Comparison of ENCODE assay signal across 23 cellular contexts in the genomic region with DNA sequence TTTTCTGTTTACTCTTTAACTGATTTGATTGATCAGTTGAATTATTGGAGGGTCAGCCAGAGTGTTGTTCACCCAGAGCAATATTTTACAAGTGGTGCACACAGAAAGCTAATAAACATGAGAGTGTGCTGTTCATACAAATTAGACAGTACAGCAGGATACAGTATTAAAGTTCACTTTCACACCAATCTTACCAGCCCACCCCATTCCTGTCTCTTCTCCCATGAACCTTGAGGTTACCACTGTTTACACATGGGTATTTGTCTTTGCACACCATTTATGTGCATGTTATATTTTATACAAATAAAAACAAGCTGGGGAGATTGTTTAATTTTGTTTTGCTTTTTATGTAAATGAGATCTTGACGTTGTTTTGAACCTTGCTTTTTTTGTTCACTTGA. TPM values are rescaled to one million over a fixed set of nuclear protein-coding genes. Genes with fewer than 3 reads are reported as not detected.
"Had no signal": no experiment of that assay in that cellular context is flagged by ENCODE, and none has a peak within 500 bp of the region (broad histone marks: within the 10 kb centered on the region; RNA-seq: fewer than 3 reads in every experiment).

No MANE protein-coding gene starts in this region.

- H3K9me3 ChIP-seq: SJSA1 had no signal

- ATAC-seq: K562 had no signal

- H3K9me3 Mint-ChIP-seq: IgD-negative memory B cell had no signal

- FAIRE-seq: K562, RCC 7860 had no signal

- H3K4me3 ChIP-seq: K562, SJSA1, SK-N-MC had no signal

- H3K27ac ChIP-seq: KMS-11, SJSA1, SK-N-MC had no signal

- DNase-seq: Kasumi-1, NCI-H1092 treated with DMSO at 0.1 percent for 48 hours, NCI-H1436 treated with DMSO at 0.1 percent for 48 hours, NCI-H1694 treated with DMSO at 0.1 percent for 48 hours, NCI-H1930, NCI-H2081, NCI-H2107, NCI-H2227 treated with DMSO at 0.1 percent for 48 hours, NCI-H524, NCI-H526 treated with DMSO at 0.1 percent for 48 hours, NCI-H748 treated with DMSO at 0.1 percent for 48 hours, Right ventricle myocardium superior, RPMI8226, SIG-M5 had no signal

- H3K9ac ChIP-seq: KMS-11 had no signal

- H3K4me2 ChIP-seq: KMS-11 had no signal

- H3K27me3 Mint-ChIP-seq: IgD-negative memory B cell had no signal

- H3K27me3 ChIP-seq: SJSA1 had no signal

RNA-seq across cellular contexts. Expression of a gene that starts 29.9 kb away (rescaled TPM):
- total RNA-seq: HT1080, K562, MCF 10A, NCI-H460, Right ventricle myocardium superior, SJSA1 had no signal
- polyA plus RNA-seq: IgD-negative memory B cell had no signal
